In the genomic region with DNA sequence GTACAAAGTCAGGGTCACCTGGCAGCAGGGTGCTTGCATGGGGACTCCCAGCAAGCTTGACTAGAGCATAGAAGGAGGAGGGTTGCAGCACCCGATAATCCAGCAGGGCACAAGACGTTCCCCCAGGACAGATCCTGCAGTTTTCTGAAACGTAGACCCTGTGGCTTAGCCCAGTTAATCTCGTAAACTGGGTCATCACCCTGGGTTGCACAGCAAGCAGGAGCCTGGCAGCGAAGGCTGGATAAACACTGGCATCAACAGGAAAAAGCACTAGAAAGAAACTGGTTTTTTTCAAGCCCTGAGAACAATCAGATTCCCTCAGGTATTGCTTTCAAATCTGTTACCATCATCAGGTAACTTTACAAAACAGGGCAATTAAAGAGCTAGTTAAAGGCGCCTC, we compare ENCODE assay signal across 31 cellular contexts.
"Had no signal": no experiment of that assay in that cellular context is flagged by ENCODE, and none has a peak within 500 bp of the region (broad histone marks: within the 10 kb centered on the region; RNA-seq: fewer than 3 reads in every experiment).

No MANE protein-coding gene starts in this region.

- ATAC-seq: activated CD4-positive, alpha-beta T cell treated with anti-CD3 and anti-CD28 coated beads for 36 hours; activated CD4-positive, CD25-positive, alpha-beta regulatory T cell treated with anti-CD3 and anti-CD28 coated beads, Interleukin-2, amount 50 U/mL, for 24 hours; activated CD8-positive, alpha-beta T cell treated with anti-CD3 and anti-CD28 coated beads, Interleukin-2, amount 10 ng/mL, durations not matched to agents 7 days and 5 days; Right ventricle myocardium inferior; SK-N-SH treated with all-trans-retinoic acid at 6 μM for 48 hours had no signal

- H3K36me3 ChIP-seq: ascending aorta, cardiac muscle cell had no signal

- H3K27me3 ChIP-seq: ascending aorta, cardiac muscle cell had no signal

- H3K27ac ChIP-seq: ascending aorta, cardiac muscle cell, KMS-11, PC-9, RWPE1 had no signal

- DNase-seq: activated CD4-positive, alpha-beta T cell treated with anti-CD3 and anti-CD28 coated beads for 36 hours; activated CD4-positive, alpha-beta T cell treated with anti-CD3 and anti-CD28 coated beads, Interleukin-2, amount 10 ng/mL, durations not matched to agents 7 days and 5 days; activated CD4-positive, alpha-beta T cell treated with anti-CD3 and anti-CD28 coated beads, Interleukin-2, amount 50 U/mL, for 48 hours; activated CD8-positive, alpha-beta T cell treated with anti-CD3 and anti-CD28 coated beads, Interleukin-2, amount 10 ng/mL, durations not matched to agents 7 days and 5 days; activated gamma-delta T cell; activated naive CD4-positive, alpha-beta T cell treated with Interleukin-2 at 50 U/mL for 16 hours; activated naive CD8-positive, alpha-beta T cell treated with anti-CD3 and anti-CD28 coated beads, Interleukin-2, amount 10 ng/mL, durations not matched to agents 7 days and 5 days; activated T-cell treated with anti-CD3 and anti-CD28 coated beads, Interleukin-2, amount 50 U/mL, for 24 hours; MM.1S; NCI-H1092; NCI-H1436 treated with DMSO at 0.1 percent for 48 hours; NCI-H1694 treated with DMSO at 0.1 percent for 48 hours; NCI-H2029; NCI-H2171 treated with DMSO at 0.1 percent for 48 hours; NCI-H2227 treated with DMSO at 0.1 percent for 48 hours; NCI-H446; NCI-H524; NCI-H69; PC-9; SIG-M5; SW 1271; T-helper 1 cell; T-helper 2 cell; T-helper 9 cell had no signal

- H3K4me1 ChIP-seq: ascending aorta had no signal

- H3K9me3 ChIP-seq: ascending aorta had no signal

- H3K4me3 ChIP-seq: ascending aorta, cardiac muscle cell, PC-9 had no signal
